ENCODE assay signal across 1 cellular context in genomic region chr13:21194756-21195155, GRCh38. TPM values are rescaled to one million over a fixed set of nuclear protein-coding genes. Genes with fewer than 3 reads are reported as not detected.
"Had no signal": no experiment of that assay in that cellular context is flagged by ENCODE, and none has a peak within 500 bp of the region (broad histone marks: within the 10 kb centered on the region; RNA-seq: fewer than 3 reads in every experiment).

No MANE protein-coding gene starts in this region.

RNA-seq across cellular contexts. Expression of gene SKA3, which starts 18.4 kb away (rescaled TPM):
- total RNA-seq: thoracic aorta had no signal
